ENCODE assay signal across 9 cellular contexts in genomic region chr1:205598841-205599666, GRCh38. TPM values are rescaled to one million over a fixed set of nuclear protein-coding genes. Genes with fewer than 3 reads are reported as not detected.
DNase-seq lines count a peak whose midpoint lies in the region; ATAC-seq, FAIRE-seq and TF ChIP-seq lines count a peak whose summit lies in the region.
"Had no signal": no experiment of that assay in that cellular context is flagged by ENCODE, and none has a peak within 500 bp of the region (broad histone marks: within the 10 kb centered on the region; RNA-seq: fewer than 3 reads in every experiment).

No MANE protein-coding gene starts in this region.

- peak overlapping the region; percentile 93 for H2BK20ac ChIP-seq in IMR-90 (ENCODE audit: low read depth, low read length)

- peaks cover 18% of the 10 kb centered on the region for H3K4me1 ChIP-seq in IMR-90 (ENCODE audit: control insufficient read depth, insufficient read depth, low read length)
- H3K4me1 ChIP-seq in kidney (ENCODE audit: control insufficient read depth in 1 of 2, insufficient read depth in 1 of 2, low read depth in 1 of 2, low read length in 2 of 2) = peaks cover 14 to 42% of the 10 kb centered on the region in 2 donors

- peaks cover 33% of the 10 kb centered on the region for H3K9me1 ChIP-seq in IMR-90 (ENCODE audit: insufficient read depth, low read length)

- peak overlapping the region; percentile 86 for H3K14ac ChIP-seq in IMR-90 (replicated peaks; ENCODE audit: low read depth, low read length)

- in situ Hi-C loops in IMR-90 (cut with MboI; ENCODE audit: low sequenced_read_pairs) = no loop called here

- peak overlapping the region; percentile 86 for H2BK120ac ChIP-seq in IMR-90 (ENCODE audit: low read depth, low read length)

- POLR2A ChIA-PET in IMR-90 (lab: Charles Lee; ENCODE audit: unreplicated experiment) = interaction anchor here (1.0 kb wide), 1 partner anchor 34 kb away, joined by 4 read pairs; no protein-coding TSS in a partner anchor

- H3K36me3 Mint-ChIP-seq in stimulated activated effector memory CD8-positive, alpha-beta T cell treated with anti-CD3 and anti-CD28 coated beads, Interleukin-12 subunit alpha, Interleukin-12 subunit beta, amount 100 ng/mL, for 72 hours = peaks cover 18% of the 10 kb centered on the region

- no peak; the same call in 1 of the 2 replicates for TF ChIP-seq POLR2A in IMR-90 (IDR thresholded peaks at IDR 0.05; ENCODE audit: low read depth, low read length)

- H3K56ac ChIP-seq in IMR-90 (ENCODE audit: extremely low read depth, insufficient read depth, low read length) = peak overlapping the region; percentile 2; the same call in 1 of the 2 replicates

- no peak for TF ChIP-seq CTCF in IMR-90 (conservative IDR thresholded peaks at IDR 0.05; ENCODE audit: low read depth, low read length)
- peak; percentile 0 for TF ChIP-seq CTCF in cardiac fibroblast (IDR thresholded peaks at IDR 0.05; ENCODE audit: low read depth, low read length)
- no peak for TF ChIP-seq CTCF in kidney (IDR thresholded peaks at IDR 0.05; ENCODE audit: borderline replicate concordance, extremely low read depth, insufficient read depth)

- no peaks in the 10 kb centered on the region for H3K9me3 Mint-ChIP-seq in stimulated activated effector memory CD8-positive, alpha-beta T cell treated with anti-CD3 and anti-CD28 coated beads, Interleukin-12 subunit alpha, Interleukin-12 subunit beta, amount 100 ng/mL, for 72 hours
- H3K9me3 Mint-ChIP-seq: activated B cell treated with CpG ODN at 0.5 μM for 24 hours had no signal

- H3K79me1 ChIP-seq in IMR-90 (ENCODE audit: low read depth in 1 of 2, low read length in 2 of 2) = peaks cover 0 to 35% of the 10 kb centered on the region in 2 experiments; a peak in 2 of 4 replicates

- H3K27ac ChIP-seq in IMR-90 (ENCODE audit: insufficient read depth, low read length) = peak overlapping the region; percentile 53
- peak overlapping the region; percentile 64 to 78 for H3K27ac ChIP-seq in kidney (ENCODE audit: low read depth in 2 of 2, low read length in 2 of 2)

- H4K5ac ChIP-seq in IMR-90 (ENCODE audit: low read depth, low read length) = peak overlapping the region; percentile 40

- peak overlapping the region; percentile 83 for H3K4ac ChIP-seq in IMR-90 (ENCODE audit: low read depth, low read length)

- H3K36me3 ChIP-seq in IMR-90 (ENCODE audit: control insufficient read depth, insufficient read depth, low read length) (peaks cover 2% of the 10 kb centered on the region; the same call in 1 of the 2 replicates), kidney (ENCODE audit: control insufficient read depth in 1 of 2, insufficient read depth in 2 of 2, low read length in 2 of 2) (peaks cover 0 to 4% of the 10 kb centered on the region in 2 donors)

- H3K9me3 ChIP-seq in IMR-90 (ENCODE audit: control insufficient read depth, insufficient read depth, low read length) (no peaks in the 10 kb centered on the region), kidney (ENCODE audit: control insufficient read depth in 1 of 2, low read length in 2 of 2) (no peaks in the 10 kb centered on the region)

- H3K18ac ChIP-seq in IMR-90 (ENCODE audit: low read depth, low read length) = peak overlapping the region; percentile 46

- peak overlapping the region; percentile 49 for H2BK5ac ChIP-seq in IMR-90 (ENCODE audit: low read depth, low read length, poor library complexity, severe bottlenecking)

- peak overlapping the region; percentile 11; the same call in 1 of the 2 replicates for H3K9ac ChIP-seq in IMR-90 (ENCODE audit: low read depth, low read length)
- H3K9ac ChIP-seq in kidney (ENCODE audit: low read length in 2 of 2) = no peak overlapping the region

- H2AK5ac ChIP-seq in IMR-90 (ENCODE audit: low read depth, low read length) = peak overlapping the region; percentile 85

- BruUV-seq in IMR-90 (replicated peaks; lab: Mats Ljungman, UMichigan) = no TSS peak

- TF ChIP-seq RAD21 in IMR-90 (IDR thresholded peaks at IDR 0.05; ENCODE audit: low read length) = no peak

- no peak for FAIRE-seq in kidney (lab: Jason Lieb, UNC)

- H2AFZ ChIP-seq in IMR-90 (replicated peaks; ENCODE audit: low read length, poor library complexity) = peak overlapping the region; percentile 36

- H4K91ac ChIP-seq in IMR-90 (ENCODE audit: insufficient read depth, low read depth, low read length) = peak overlapping the region; percentile 88

- dilution Hi-C loops in IMR-90 (cut with HindIII; ENCODE audit: low sequenced_read_pairs, unreplicated experiment) = no loop called here

- H2AK9ac ChIP-seq in IMR-90 (replicated peaks; ENCODE audit: low read depth, low read length, poor library complexity) = peak overlapping the region; percentile 84

- no peak overlapping the region for H3K4me3 Mint-ChIP-seq in stimulated activated effector memory CD8-positive, alpha-beta T cell treated with anti-CD3 and anti-CD28 coated beads, Interleukin-12 subunit alpha, Interleukin-12 subunit beta, amount 100 ng/mL, for 72 hours
- H3K4me3 Mint-ChIP-seq: activated B cell treated with CpG ODN at 0.5 μM for 24 hours had no signal

- CTCF ChIA-PET in IMR-90 (lab: Yijun Ruan, JAX) = interaction anchor here (0.5 to 1.6 kb wide), 3 partner anchors 11 to 122 kb away, joined by 3 to 9 read pairs (median 3); no protein-coding TSS in a partner anchor

- no peaks in the 10 kb centered on the region for H3K27me3 ChIP-seq in IMR-90 (ENCODE audit: control insufficient read depth, insufficient read depth, low read length)

- H3K27ac Mint-ChIP-seq in stimulated activated effector memory CD8-positive, alpha-beta T cell treated with anti-CD3 and anti-CD28 coated beads, Interleukin-12 subunit alpha, Interleukin-12 subunit beta, amount 100 ng/mL, for 72 hours = peak overlapping the region; percentile 76

- H3K4me3 ChIP-seq in IMR-90 (ENCODE audit: insufficient read depth, low read depth, low read length) (no peak overlapping the region), cardiac fibroblast (replicated peaks in 1 of 2; ENCODE audit: low read depth in 2 of 2, low read length in 2 of 2) (peak overlapping the region in 1 of 2 donors; percentile 28), kidney (ENCODE audit: low read length in 2 of 2) (no peak overlapping the region)

- 50% methylated on average over 2 of the region's 18 CpGs; no CpG with 5 or more reads in 1 of the 2 experiments for WGBS in IMR-90 (ENCODE audit: extremely low coverage in 2 of 2, insufficient read length in 1 of 2), 2 experiments

- intact Hi-C loops in IMR-90 (cut with micrococcal nuclease) (loop anchor here (2.0 to 10.0 kb wide), 2 partner anchors 54 to 376 kb away; no protein-coding TSS in a partner anchor), kidney (cut with DNase I) (no loop called here)

- DNase-seq in IMR-90 = peak; percentile 99
- DNase-seq in cardiac fibroblast (ENCODE audit: low read depth in 2 of 2) = peak; percentile 83 to 99
- peak; percentile 89 for DNase-seq in kidney
- no peak for DNase-seq in stimulated activated effector memory CD8-positive, alpha-beta T cell treated with anti-CD3 and anti-CD28 coated beads, Interleukin-12 subunit alpha, Interleukin-12 subunit beta, amount 100 ng/mL, for 72 hours (ENCODE audit: low spot score in 2 of 2)
- no peak for DNase-seq in DMS153 treated with DMSO at 0.1 percent for 48 hours (lab: John Stamatoyannopoulos, UW; ENCODE audit: unreplicated experiment)
- no peak for DNase-seq in NCI-H1694 (lab: John Stamatoyannopoulos, UW)
- no peak for DNase-seq in activated gamma-delta T cell (lab: John Stamatoyannopoulos, UW)
- DNase-seq: activated B cell treated with CpG ODN at 0.5 μM for 24 hours had no signal

- peak overlapping the region; percentile 38; the same call in 1 of the 3 replicates for H2BK15ac ChIP-seq in IMR-90 (ENCODE audit: low read depth, low read length)

- ATAC-seq in IMR-90 (ENCODE audit: low read depth) (peak; percentile 88), HG02938 (IDR thresholded peaks at IDR 0.05; ENCODE audit: unreplicated experiment) (no peak)
- ATAC-seq in stimulated activated effector memory CD8-positive, alpha-beta T cell treated with anti-CD3 and anti-CD28 coated beads, Interleukin-12 subunit alpha, Interleukin-12 subunit beta, amount 100 ng/mL, for 72 hours = no peak

- peaks cover 11% of the 10 kb centered on the region for H3K4me1 Mint-ChIP-seq in stimulated activated effector memory CD8-positive, alpha-beta T cell treated with anti-CD3 and anti-CD28 coated beads, Interleukin-12 subunit alpha, Interleukin-12 subunit beta, amount 100 ng/mL, for 72 hours

- H3K23ac ChIP-seq in IMR-90 (ENCODE audit: low read depth, low read length) = peak overlapping the region; percentile 80

- H4K8ac ChIP-seq in IMR-90 (ENCODE audit: low read depth in 2 of 2, low read length in 2 of 2) = peak overlapping the region; percentile 20 to 88; a peak in 3 of 4 replicates

- H3K4me2 ChIP-seq in IMR-90 (ENCODE audit: low read depth, low read length) = peak overlapping the region; percentile 57

- 0 out of 2 replicates have a peak, but pooled peaks cover 2% of the 10 kb centered on the region for H4K20me1 ChIP-seq in IMR-90 (ENCODE audit: insufficient read depth, low read length)

TF ChIP-seq in IMR-90, 13 proteins besides CTCF, POLR2A, EP300 and RAD21 (continues in another document):
- no peak for TF ChIP-seq MAZ (IDR thresholded peaks at IDR 0.05; ENCODE audit: borderline replicate concordance, low read depth, low read length)
- TF ChIP-seq RCOR1 (IDR thresholded peaks at IDR 0.05; ENCODE audit: insufficient replicate concordance, low read length) = no peak
- 0 out of 2 replicates have a peak, but pooled peaks have one; percentile 18 for TF ChIP-seq NFE2L2 (IDR thresholded peaks at IDR 0.05; ENCODE audit: low read depth, low read length)
- TF ChIP-seq MAFK (IDR thresholded peaks at IDR 0.05; ENCODE audit: low read depth, low read length) = peak; percentile 39; the same call in 1 of the 2 replicates
- TF ChIP-seq CHD1 (IDR thresholded peaks at IDR 0.05; ENCODE audit: low read depth, low read length) = no peak
- peak; percentile 34; the same call in 1 of the 2 replicates for TF ChIP-seq USF2 (IDR thresholded peaks at IDR 0.05; ENCODE audit: low read depth, low read length)
- no peak for TF ChIP-seq SMC3 (IDR thresholded peaks at IDR 0.05; ENCODE audit: low read depth, low read length)

RNA-seq across cellular contexts. Expression of gene ELK4, which starts 32.8 kb away (rescaled TPM):
- total RNA-seq in IMR-90 (2012; rRNA removed) (11.3 and 15.6 TPM in 2 replicates), kidney (87.3 TPM)
- polyA plus RNA-seq in IMR-90 (2012; rRNA removed) (3.3 and 4.6 TPM in 2 replicates), kidney (ENCODE audit: insufficient read depth, low read depth, low replicate concordance) (4.2 TPM)
- 0.54 and 0.71 TPM in 2 replicates for polyA plus RNA-seq in IMR-90 (2012; cell fraction: cytosol; rRNA removed)
- 1.1 and 8.4 TPM in 2 replicates for polyA plus RNA-seq in IMR-90 (2012; cell fraction: nucleus; rRNA removed; ENCODE audit: low replicate concordance)

Comparison
In these comparisons a context has a peak if more than half of its experiments do, and no peak if none do; other contexts are left out.
1. DNase-seq: peak in IMR-90 (single experiment), cardiac fibroblast (2 of 2) and kidney (single experiment); none in stimulated activated effector memory CD8-positive, alpha-beta T cell treated with anti-CD3 and anti-CD28 coated beads, Interleukin-12 subunit alpha, Interleukin-12 subunit beta, amount 100 ng/mL, for 72 hours (0 of 2), DMS153 treated with DMSO at 0.1 percent for 48 hours (single experiment), NCI-H1694 (single experiment) and activated gamma-delta T cell (single experiment).